Comparison of ENCODE assay signal across 8 cellular contexts in the genomic region with DNA sequence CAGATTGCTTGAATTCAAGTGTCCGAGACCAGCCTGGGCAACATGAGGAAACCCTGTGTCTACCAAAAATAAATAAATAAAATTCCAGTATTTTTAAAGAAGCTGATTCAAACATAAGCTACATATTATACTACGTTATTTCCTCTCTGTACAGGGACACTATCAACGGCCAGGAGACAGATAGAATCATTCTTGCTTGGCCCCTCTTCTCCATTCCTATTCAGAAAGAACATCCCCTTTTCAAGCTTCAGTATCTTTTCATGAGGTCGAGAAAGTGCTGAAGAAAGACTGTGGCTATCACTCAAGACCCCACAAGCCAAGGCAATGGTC. TPM values are rescaled to one million over a fixed set of nuclear protein-coding genes. Genes with fewer than 3 reads are reported as not detected.
A peak's percentile ranks its signal among the peaks of the same experiment; 100 is the strongest.
DNase-seq lines count a peak whose midpoint lies in the region; ATAC-seq lines count a peak whose summit lies in the region.

No MANE protein-coding gene starts in this region.

- H3K4me3 Mint-ChIP-seq in activated CD4-positive, alpha-beta T cell treated with anti-CD3 and anti-CD28 coated beads for 36 hours, result peak overlapping the region; percentile 99
- H3K4me3 Mint-ChIP-seq in naive thymus-derived CD4-positive, alpha-beta T cell, result peak overlapping the region; percentile 82 to 99 (median 87)

- POLR2A ChIA-PET in activated CD4-positive, alpha-beta T cell treated with anti-CD3 and anti-CD28 coated beads for 36 hours (lab: Charles Lee), result interaction anchor here (1.1 to 1.5 kb wide), 2 partner anchors 14 to 74 kb away, joined by 4 read pairs; partner anchors contain the start of gene PCNX4
- POLR2A ChIA-PET in naive thymus-derived CD4-positive, alpha-beta T cell (lab: Charles Lee), result interaction anchor here (0.6 to 4.2 kb wide), 14 partner anchors 12 to 971 kb away, joined by 3 to 46 read pairs (median 4); partner anchors contain the start of genes PCNX4 and PPM1A

- H3K36me3 Mint-ChIP-seq in activated CD4-positive, alpha-beta T cell treated with anti-CD3 and anti-CD28 coated beads for 36 hours (ENCODE audit: low read depth), result peaks cover 6% of the 10 kb centered on the region
- H3K36me3 Mint-ChIP-seq in naive thymus-derived CD4-positive, alpha-beta T cell, result peaks cover 0 to 9% (median 0%) of the 10 kb centered on the region in 5 donors

- no peaks in the 10 kb centered on the region for H3K27me3 ChIP-seq in naive thymus-derived CD4-positive, alpha-beta T cell (ENCODE audit: control insufficient read depth in 2 of 2, insufficient read depth in 2 of 2, low read length in 2 of 2)

- peak overlapping the region; percentile 85 for H3K4me3 ChIP-seq in naive thymus-derived CD4-positive, alpha-beta T cell (ENCODE audit: low read length)

- peaks cover 38% of the 10 kb centered on the region for H3K4me1 Mint-ChIP-seq in activated CD4-positive, alpha-beta T cell treated with anti-CD3 and anti-CD28 coated beads for 36 hours
- H3K4me1 Mint-ChIP-seq in naive thymus-derived CD4-positive, alpha-beta T cell, result peaks cover 22 to 50% (median 42%) of the 10 kb centered on the region in 7 donors

- no peaks in the 10 kb centered on the region for H3K27me3 Mint-ChIP-seq in activated CD4-positive, alpha-beta T cell treated with anti-CD3 and anti-CD28 coated beads for 36 hours
- H3K27me3 Mint-ChIP-seq in naive thymus-derived CD4-positive, alpha-beta T cell, result no peaks in the 10 kb centered on the region

- H3K9me3 ChIP-seq in naive thymus-derived CD4-positive, alpha-beta T cell (ENCODE audit: control insufficient read depth in 2 of 3, low read length in 3 of 3), result no peaks in the 10 kb centered on the region

- CTCF ChIA-PET in activated CD4-positive, alpha-beta T cell treated with anti-CD3 and anti-CD28 coated beads for 36 hours (lab: Charles Lee), result interaction anchor here (0.6 to 3.3 kb wide), 9 partner anchors 9 to 203 kb away, joined by 3 to 15 read pairs (median 4); no protein-coding TSS in a partner anchor
- CTCF ChIA-PET in naive thymus-derived CD4-positive, alpha-beta T cell (lab: Charles Lee), result interaction anchor here (0.6 to 2.0 kb wide), 9 partner anchors 12 to 572 kb away, joined by 3 to 12 read pairs (median 4); no protein-coding TSS in a partner anchor

- intact Hi-C loops in activated CD4-positive, alpha-beta T cell treated with anti-CD3 and anti-CD28 coated beads for 36 hours (cut with DNase I, micrococcal nuclease), result loop anchor here (1.0 to 5.0 kb wide), 6 partner anchors 17 to 978 kb away; partner anchors contain the start of genes PCNX4 (in 2 of the 2), DAAM1 (in 1 of the 2), JKAMP (in 1 of the 2) and L3HYPDH (in 1 of the 2)
- intact Hi-C loops in naive thymus-derived CD4-positive, alpha-beta T cell (cut with micrococcal nuclease), result loop anchor here (1.0 to 10.0 kb wide), 5 partner anchors 83 to 1741 kb away; partner anchors contain the start of genes PPM1A (in 2 of the 2), JKAMP (in 1 of the 2), KIAA0586 (in 1 of the 2) and L3HYPDH (in 1 of the 2)

- H3K27ac Mint-ChIP-seq in activated CD4-positive, alpha-beta T cell treated with anti-CD3 and anti-CD28 coated beads for 36 hours, result peak overlapping the region; percentile 89
- peak overlapping the region; percentile 87 to 99 (median 95) for H3K27ac Mint-ChIP-seq in naive thymus-derived CD4-positive, alpha-beta T cell

- peak overlapping the region; percentile 83 for H3K27ac ChIP-seq in caudate nucleus (ENCODE audit: low read depth, low read length)
- H3K27ac ChIP-seq in naive thymus-derived CD4-positive, alpha-beta T cell (ENCODE audit: low read depth, low read length), result peak overlapping the region; percentile 90

- H3K36me3 ChIP-seq in naive thymus-derived CD4-positive, alpha-beta T cell (ENCODE audit: control insufficient read depth in 2 of 3, insufficient read depth in 3 of 3, low read length in 3 of 3), result peaks cover 0 to 5% (median 0%) of the 10 kb centered on the region in 3 experiments

- no peaks in the 10 kb centered on the region for H3K9me3 Mint-ChIP-seq in activated CD4-positive, alpha-beta T cell treated with anti-CD3 and anti-CD28 coated beads for 36 hours (ENCODE audit: low read depth)
- no peaks in the 10 kb centered on the region for H3K9me3 Mint-ChIP-seq in naive thymus-derived CD4-positive, alpha-beta T cell

- peaks cover 20 to 25% of the 10 kb centered on the region in 2 donors for H3K4me1 ChIP-seq in naive thymus-derived CD4-positive, alpha-beta T cell (ENCODE audit: control insufficient read depth in 2 of 2, insufficient read depth in 2 of 2, low read length in 2 of 2)

- ATAC-seq in activated CD4-positive, alpha-beta T cell treated with anti-CD3 and anti-CD28 coated beads for 36 hours, result peak; percentile 2
- ATAC-seq in HG03575 (IDR thresholded peaks at IDR 0.05; ENCODE audit: extremely low read depth, insufficient number of reproducible peaks, low FRiP score, unreplicated experiment), result peak; percentile 8
- peak; percentile 2 for ATAC-seq in naive thymus-derived CD4-positive, alpha-beta T cell

- no peak for DNase-seq in activated CD4-positive, alpha-beta T cell treated with anti-CD3 and anti-CD28 coated beads for 36 hours
- no peak for DNase-seq in activated CD4-positive, alpha-beta T cell treated with anti-CD3 and anti-CD28 coated beads for 4 hours
- DNase-seq in caudate nucleus (lab: John Stamatoyannopoulos, UW) (no peak), RKO (ENCODE audit: low spot score) (no peak), foreskin melanocyte (no peak), NCI-H510A treated with DMSO at 0.1 percent for 48 hours (lab: John Stamatoyannopoulos, UW) (no peak)
- DNase-seq in naive thymus-derived CD4-positive, alpha-beta T cell, result no peak

RNA-seq across cellular contexts. Expression of gene DHRS7, which starts 0.3 kb away (rescaled TPM):
- total RNA-seq in activated CD4-positive, alpha-beta T cell treated with anti-CD3 and anti-CD28 coated beads for 36 hours, result 10 to 100 TPM; 27.9 to 46.3 TPM
- total RNA-seq in naive thymus-derived CD4-positive, alpha-beta T cell, result 10 to 100 TPM; 29.9 to 50.9 (median 38.0) TPM
- 100 to 1,000 TPM; 108 to 118 TPM for polyA plus RNA-seq in naive thymus-derived CD4-positive, alpha-beta T cell
